Comparison of ENCODE assay signal across 10 cellular contexts in the genomic region with DNA sequence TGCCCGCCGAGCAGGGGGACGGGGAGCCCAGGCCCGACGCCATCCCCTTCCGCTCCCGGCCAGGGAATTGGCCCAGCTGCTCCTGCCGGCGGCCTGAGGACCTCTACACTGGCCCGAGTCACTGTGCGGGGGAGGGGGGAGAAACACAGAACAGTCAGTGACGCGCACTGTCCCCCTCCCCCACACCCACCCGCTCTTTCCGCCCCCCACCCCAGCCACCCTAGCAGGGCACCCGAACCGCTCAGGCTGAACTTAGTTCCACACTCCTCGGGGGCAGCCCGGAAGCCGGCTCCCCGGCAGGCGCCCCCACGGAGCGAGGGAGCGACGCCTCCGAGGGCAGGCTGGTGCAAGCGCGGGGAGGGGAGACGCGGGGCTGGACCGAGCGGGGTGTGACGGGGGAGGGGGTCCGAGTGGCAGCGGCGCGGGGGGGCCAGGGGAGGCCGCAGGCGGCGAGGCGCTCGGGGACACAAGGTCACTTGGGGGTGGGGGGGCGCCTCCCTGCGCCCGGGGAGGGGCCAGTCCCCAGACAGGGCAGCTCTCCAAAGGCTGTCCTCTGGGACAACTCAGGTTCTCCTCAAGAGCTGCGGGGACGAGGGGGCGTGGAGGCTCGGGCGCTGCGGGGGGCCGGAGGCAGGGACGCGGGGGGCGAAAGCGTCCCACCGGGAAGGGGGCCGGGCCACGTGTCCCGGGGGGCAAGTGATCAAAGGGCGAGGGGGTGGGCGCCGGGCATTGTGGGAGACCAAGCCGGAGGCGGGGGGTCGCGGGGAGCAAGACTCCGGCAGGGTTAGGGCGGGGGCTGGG. TPM values are rescaled to one million over a fixed set of nuclear protein-coding genes. Genes with fewer than 3 reads are reported as not detected.
DNase-seq lines count a peak whose midpoint lies in the region; ATAC-seq, FAIRE-seq and TF ChIP-seq lines count a peak whose summit lies in the region.
"Had no signal": no experiment of that assay in that cellular context is flagged by ENCODE, and none has a peak within 500 bp of the region (broad histone marks: within the 10 kb centered on the region; RNA-seq: fewer than 3 reads in every experiment).

No MANE protein-coding gene starts in this region.

- CTCF ChIA-PET in activated naive CD4-positive, alpha-beta T cell treated with anti-CD3 and anti-CD28 coated beads for 36 hours (lab: Charles Lee): interaction anchor here (0.5 to 1.3 kb wide), 2 partner anchors 36 to 78 kb away, joined by 3 to 4 read pairs; no protein-coding TSS in a partner anchor

- intact Hi-C loops in activated naive CD4-positive, alpha-beta T cell treated with anti-CD3 and anti-CD28 coated beads for 36 hours (cut with micrococcal nuclease): loop anchor here (1.0 to 5.0 kb wide), 10 partner anchors 32 to 269 kb away; a partner anchor contains a TSS
- intact Hi-C loops in uterus (cut with DNase I; ENCODE audit: low total_unique reads): no loop called here

- no peaks in the 10 kb centered on the region for H3K9me3 ChIP-seq in uterus

- TF ChIP-seq POLR2A in uterus (IDR thresholded peaks at IDR 0.05): no peak

- TF ChIP-seq CTCF in glutamatergic neuron (IDR thresholded peaks at IDR 0.05; ENCODE audit: partially characterized antibody, unreplicated experiment): no peak
- no peak for TF ChIP-seq CTCF in uterus (IDR thresholded peaks at IDR 0.05)

- ATAC-seq in HG03039 (IDR thresholded peaks at IDR 0.05; ENCODE audit: unreplicated experiment): no peak

- no peak for FAIRE-seq in RCC 7860 (lab: Jason Lieb, UNC)
- FAIRE-seq: A204.1, islet of Langerhans had no signal

- H3K27ac ChIP-seq in uterus: peak overlapping the region; percentile 98 to 100

- H3K9me3 Mint-ChIP-seq in activated naive CD4-positive, alpha-beta T cell treated with anti-CD3 and anti-CD28 coated beads for 36 hours: no peaks in the 10 kb centered on the region
- peaks cover 33% of the 10 kb centered on the region for H3K9me3 Mint-ChIP-seq in glutamatergic neuron (ENCODE audit: unreplicated experiment)

- H3K27me3 Mint-ChIP-seq in activated naive CD4-positive, alpha-beta T cell treated with anti-CD3 and anti-CD28 coated beads for 36 hours (ENCODE audit: low read depth): no peaks in the 10 kb centered on the region
- H3K27me3 Mint-ChIP-seq in glutamatergic neuron (ENCODE audit: unreplicated experiment): peaks cover 25% of the 10 kb centered on the region

- DNase-seq in DMS 273 (lab: John Stamatoyannopoulos, UW; ENCODE audit: unreplicated experiment) (peak; percentile 59), DMS 273 treated with DMSO at 0.1 percent for 48 hours (lab: John Stamatoyannopoulos, UW) (no peak), RCC 7860 (ENCODE audit: low spot score) (peak; percentile 42), glutamatergic neuron (peak; percentile 79), occipital lobe (lab: John Stamatoyannopoulos, UW) (peak; percentile 54), uterus (peak; percentile 74 to 80)
- DNase-seq in activated naive CD4-positive, alpha-beta T cell treated with anti-CD3 and anti-CD28 coated beads for 36 hours: no peak

- no peaks in the 10 kb centered on the region for H3K27me3 ChIP-seq in uterus

- no peak overlapping the region for H3K4me3 Mint-ChIP-seq in activated naive CD4-positive, alpha-beta T cell treated with anti-CD3 and anti-CD28 coated beads for 36 hours
- H3K4me3 Mint-ChIP-seq in glutamatergic neuron (ENCODE audit: unreplicated experiment): peak overlapping the region; percentile 100

- peak overlapping the region; percentile 95 for H3K27ac Mint-ChIP-seq in activated naive CD4-positive, alpha-beta T cell treated with anti-CD3 and anti-CD28 coated beads for 36 hours
- H3K27ac Mint-ChIP-seq in glutamatergic neuron (ENCODE audit: unreplicated experiment): peak overlapping the region; percentile 95

- peak overlapping the region; percentile 99 to 100 for H3K4me3 ChIP-seq in uterus

- H3K4me1 Mint-ChIP-seq in activated naive CD4-positive, alpha-beta T cell treated with anti-CD3 and anti-CD28 coated beads for 36 hours (ENCODE audit: low read depth): peaks cover 54% of the 10 kb centered on the region
- peaks cover 35% of the 10 kb centered on the region for H3K4me1 Mint-ChIP-seq in glutamatergic neuron (ENCODE audit: low read depth, unreplicated experiment)

- H3K4me1 ChIP-seq in uterus: peaks cover 9 to 14% of the 10 kb centered on the region in 2 donors

- no peaks in the 10 kb centered on the region for H3K36me3 ChIP-seq in uterus

- H3K36me3 Mint-ChIP-seq in activated naive CD4-positive, alpha-beta T cell treated with anti-CD3 and anti-CD28 coated beads for 36 hours (ENCODE audit: low read depth): peaks cover 37% of the 10 kb centered on the region
- peaks cover 9% of the 10 kb centered on the region for H3K36me3 Mint-ChIP-seq in glutamatergic neuron (ENCODE audit: unreplicated experiment)

RNA-seq across cellular contexts. Expression of a gene that starts 0.6 kb away (rescaled TPM):
- 100 to 1,000 TPM; 232 to 245 TPM for total RNA-seq in activated naive CD4-positive, alpha-beta T cell treated with anti-CD3 and anti-CD28 coated beads for 36 hours
- total RNA-seq in glutamatergic neuron (ENCODE audit: unreplicated experiment): 957 TPM
- total RNA-seq in occipital lobe: 149 TPM
- 100 to 1,000 TPM in 3 of 4 donors, 10 to 100 TPM in 1; 99.4 to 323 (median 247) TPM for total RNA-seq in uterus

RNA-seq across cellular contexts. Expression of a gene that starts 29.2 kb away (rescaled TPM):
- total RNA-seq in activated naive CD4-positive, alpha-beta T cell treated with anti-CD3 and anti-CD28 coated beads for 36 hours: 1 to 10 TPM; 1.7 to 2.2 TPM
- total RNA-seq in glutamatergic neuron (ENCODE audit: unreplicated experiment): not detected
- 0.62 TPM for total RNA-seq in occipital lobe
- 1 to 10 TPM in 1 of 4 donors, under 1 TPM in 1, not detected in 2; 0.61 to 1.3 TPM for total RNA-seq in uterus

RNA-seq across cellular contexts. Expression of a gene that starts 38.4 kb away (rescaled TPM):
- 10 to 100 TPM; 61.3 to 62.9 TPM for total RNA-seq in activated naive CD4-positive, alpha-beta T cell treated with anti-CD3 and anti-CD28 coated beads for 36 hours
- total RNA-seq in glutamatergic neuron (ENCODE audit: unreplicated experiment): 53.5 TPM
- total RNA-seq in occipital lobe: 10.8 TPM
- 10 to 100 TPM in 2 of 4 donors, 1 to 10 TPM in 2; 4.1 to 47.6 (median 10.1) TPM for total RNA-seq in uterus

RNA-seq across cellular contexts. Expression of a gene that starts 40.7 kb away (rescaled TPM):
- total RNA-seq in activated naive CD4-positive, alpha-beta T cell treated with anti-CD3 and anti-CD28 coated beads for 36 hours: 1 to 10 TPM; 2.3 to 2.4 TPM
- total RNA-seq in glutamatergic neuron (ENCODE audit: unreplicated experiment): 2.5 TPM
- total RNA-seq in occipital lobe: 0.62 TPM
- total RNA-seq in uterus: 1 to 10 TPM in 2 of 4 donors, under 1 TPM in 1, not detected in 1; 0.35 to 1.6 (median 1.5) TPM

RNA-seq across cellular contexts. Expression of a gene that starts 50.7 kb away (rescaled TPM):
- 1 to 10 TPM; 8.0 to 9.0 TPM for total RNA-seq in activated naive CD4-positive, alpha-beta T cell treated with anti-CD3 and anti-CD28 coated beads for 36 hours
- 50.3 TPM for total RNA-seq in glutamatergic neuron (ENCODE audit: unreplicated experiment)
- total RNA-seq in occipital lobe: 4.4 TPM
- total RNA-seq in uterus: 10 to 100 TPM; 17.1 to 50.6 (median 32.8) TPM

Comparison
In these comparisons a context has a peak if more than half of its experiments do, and no peak if none do; other contexts are left out.
1. DNase-seq: peak in DMS 273 (single experiment), RCC 7860 (single experiment), glutamatergic neuron (single experiment), occipital lobe (single experiment) and uterus (2 of 2); none in DMS 273 treated with DMSO at 0.1 percent for 48 hours (single experiment) and activated naive CD4-positive, alpha-beta T cell treated with anti-CD3 and anti-CD28 coated beads for 36 hours (single experiment).